ENCODE assay signal across 9 cellular contexts in genomic region chr16:74034862-74035261, GRCh38.
DNase-seq lines count a peak whose midpoint lies in the region; FAIRE-seq and TF ChIP-seq lines count a peak whose summit lies in the region.
"Had no signal": no experiment of that assay in that cellular context is flagged by ENCODE, and none has a peak within 500 bp of the region (broad histone marks: within the 10 kb centered on the region; RNA-seq: fewer than 3 reads in every experiment).

No MANE protein-coding gene starts in this region.

- H3F3A ChIP-seq in SU-DHL-6 (ENCODE audit: insufficient read depth), result no peaks in the 10 kb centered on the region

- H3K36me3 ChIP-seq in BE2C, result no peaks in the 10 kb centered on the region
- H3K36me3 ChIP-seq in HEK293 (ENCODE audit: control insufficient read depth in 2 of 2, insufficient read depth in 1 of 2, low read length in 2 of 2), result no peaks in the 10 kb centered on the region
- H3K36me3 ChIP-seq in SU-DHL-6 (ENCODE audit: low read length), result no peaks in the 10 kb centered on the region
- no peaks in the 10 kb centered on the region for H3K36me3 ChIP-seq in keratinocyte (ENCODE audit: control insufficient read depth in 2 of 2, extremely low read depth in 1 of 2, insufficient read depth in 2 of 2, low read length in 2 of 2)

- H2AFZ ChIP-seq in SU-DHL-6 (ENCODE audit: low read depth, low read length, severe bottlenecking), result no peak overlapping the region
- H2AFZ ChIP-seq in keratinocyte (ENCODE audit: control insufficient read depth, low read length), result no peak overlapping the region

- no peaks in the 10 kb centered on the region for H3K9me3 Mint-ChIP-seq in activated naive CD8-positive, alpha-beta T cell treated with anti-CD3 and anti-CD28 coated beads for 36 hours
- H3K9me3 Mint-ChIP-seq in activated CD4-positive, alpha-beta memory T cell treated with anti-CD3 and anti-CD28 coated beads for 36 hours, result no peaks in the 10 kb centered on the region
- H3K9me3 Mint-ChIP-seq: mesothelial cell of epicardium had no signal

- no peaks in the 10 kb centered on the region for H3K79me2 ChIP-seq in SU-DHL-6 (ENCODE audit: insufficient read depth, low read length)
- H3K79me2 ChIP-seq in keratinocyte (ENCODE audit: control insufficient read depth, insufficient read depth, low read length), result no peaks in the 10 kb centered on the region

- peaks cover 23% of the 10 kb centered on the region for H3K27me3 Mint-ChIP-seq in activated naive CD8-positive, alpha-beta T cell treated with anti-CD3 and anti-CD28 coated beads for 36 hours
- peaks cover 2% of the 10 kb centered on the region for H3K27me3 Mint-ChIP-seq in activated CD4-positive, alpha-beta memory T cell treated with anti-CD3 and anti-CD28 coated beads for 36 hours

- H3K36me3 Mint-ChIP-seq in activated naive CD8-positive, alpha-beta T cell treated with anti-CD3 and anti-CD28 coated beads for 36 hours, result no peaks in the 10 kb centered on the region
- no peaks in the 10 kb centered on the region for H3K36me3 Mint-ChIP-seq in activated CD4-positive, alpha-beta memory T cell treated with anti-CD3 and anti-CD28 coated beads for 36 hours
- H3K36me3 Mint-ChIP-seq: mesothelial cell of epicardium had no signal

- no peak overlapping the region for H3K4me3 ChIP-seq in BE2C (ENCODE audit: low read depth, low read length)
- H3K4me3 ChIP-seq in HEK293 (ENCODE audit: low read depth, low read length), result no peak overlapping the region
- H3K4me3 ChIP-seq in SU-DHL-6 (ENCODE audit: insufficient read depth, low read length, poor library complexity, severe bottlenecking), result no peak overlapping the region
- no peak overlapping the region for H3K4me3 ChIP-seq in keratinocyte (ENCODE audit: control insufficient read depth in 2 of 3, extremely low read depth in 1 of 3, insufficient read depth in 2 of 3, low read depth in 1 of 3, low read length in 3 of 3)

- no peaks in the 10 kb centered on the region for H3K9me2 ChIP-seq in SU-DHL-6 (replicated peaks; ENCODE audit: insufficient read depth, low read length)

- H3K4me1 ChIP-seq in BE2C (no peaks in the 10 kb centered on the region), HEK293 (ENCODE audit: control insufficient read depth, insufficient read depth, low read length) (no peaks in the 10 kb centered on the region; the same call in 1 of the 2 replicates), keratinocyte (ENCODE audit: control insufficient read depth, extremely low read depth, insufficient read depth, low read length) (no peaks in the 10 kb centered on the region)

- H3K9me1 ChIP-seq in keratinocyte (ENCODE audit: control insufficient read depth, extremely low read depth, insufficient read depth, low read length), result no peaks in the 10 kb centered on the region

- dilution Hi-C loops in keratinocyte (cut with MboI; ENCODE audit: extremely low pct_ligation_motif_present, low sequenced_read_pairs), result no loop called here

- CTCF ChIA-PET in HEK293 (lab: Yijun Ruan, JAX), result interaction anchor here (0.6 to 2.6 kb wide), 28 partner anchors 8 to 1793 kb away, joined by 3 to 14 read pairs (median 4); no protein-coding TSS in a partner anchor
- CTCF ChIA-PET in activated CD4-positive, alpha-beta memory T cell treated with anti-CD3 and anti-CD28 coated beads for 36 hours (lab: Charles Lee), result interaction anchor here (0.7 kb wide), 1 partner anchor 1910 kb away, joined by 3 read pairs; no protein-coding TSS in a partner anchor

- H3K9ac ChIP-seq in SU-DHL-6 (ENCODE audit: low read length) (no peak overlapping the region), keratinocyte (ENCODE audit: control insufficient read depth, extremely low read depth, insufficient read depth, low read length) (no peak overlapping the region)

- peaks cover 15% of the 10 kb centered on the region for H3K27me3 ChIP-seq in BE2C
- no peaks in the 10 kb centered on the region for H3K27me3 ChIP-seq in SU-DHL-6 (ENCODE audit: low read length)
- H3K27me3 ChIP-seq in keratinocyte (ENCODE audit: control insufficient read depth, extremely low read depth, insufficient read depth, low read length), result peaks cover 3% of the 10 kb centered on the region

- H3K4me1 Mint-ChIP-seq in activated naive CD8-positive, alpha-beta T cell treated with anti-CD3 and anti-CD28 coated beads for 36 hours, result no peaks in the 10 kb centered on the region
- no peaks in the 10 kb centered on the region for H3K4me1 Mint-ChIP-seq in activated CD4-positive, alpha-beta memory T cell treated with anti-CD3 and anti-CD28 coated beads for 36 hours (ENCODE audit: low read depth)

- DNase-seq in BE2C (peak; percentile 15), keratinocyte (ENCODE audit: low read depth, low spot score) (no peak), cortex of kidney (lab: John Stamatoyannopoulos, UW) (no peak), middle frontal gyrus (ENCODE audit: extremely low spot score, low spot score) (no peak)
- no peak for DNase-seq in activated naive CD8-positive, alpha-beta T cell treated with anti-CD3 and anti-CD28 coated beads for 36 hours
- DNase-seq in activated CD4-positive, alpha-beta memory T cell treated with anti-CD3 and anti-CD28 coated beads for 36 hours, result no peak

- no peak overlapping the region for H3K27ac ChIP-seq in HEK293 (ENCODE audit: extremely low read depth, low read depth, low read length)
- H3K27ac ChIP-seq in SU-DHL-6 (ENCODE audit: low read depth, low read length), result no peak overlapping the region
- no peak overlapping the region for H3K27ac ChIP-seq in keratinocyte (ENCODE audit: control insufficient read depth, insufficient read depth, low read length)

- H4K20me1 ChIP-seq in SU-DHL-6 (ENCODE audit: low read depth, low read length), result no peaks in the 10 kb centered on the region
- no peaks in the 10 kb centered on the region for H4K20me1 ChIP-seq in keratinocyte (ENCODE audit: control insufficient read depth, extremely low read depth, insufficient read depth, low read length)

- TF ChIP-seq CTCF in BE2C (IDR thresholded peaks at IDR 0.05; ENCODE audit: low read depth, low read length) (peak; percentile 61), HEK293 (tag by site-specific recombination; IDR thresholded peaks at IDR 0.05) (no peak), SU-DHL-6 (IDR thresholded peaks at IDR 0.05; ENCODE audit: insufficient read depth, low read length, poor library complexity, severe bottlenecking) (peak; percentile 26), keratinocyte (optimal IDR thresholded peaks at IDR 0.05 in 1 of 3, IDR thresholded peaks at IDR 0.05 in 1 of 3, conservative IDR thresholded peaks at IDR 0.05 in 1 of 3; ENCODE audit: extremely low read depth in 1 of 3, insufficient read depth in 2 of 3, low read length in 3 of 3) (peak in 2 of 3 experiments; percentile 7 to 13)

- H3K9me3 ChIP-seq in BE2C, result no peaks in the 10 kb centered on the region
- no peaks in the 10 kb centered on the region for H3K9me3 ChIP-seq in HEK293 (ENCODE audit: control insufficient read depth, insufficient read depth, low read depth, low read length)
- no peaks in the 10 kb centered on the region for H3K9me3 ChIP-seq in SU-DHL-6 (ENCODE audit: insufficient read depth, low read length)
- no peaks in the 10 kb centered on the region for H3K9me3 ChIP-seq in keratinocyte (ENCODE audit: control insufficient read depth, low read depth, low read length)

- intact Hi-C loops in activated CD4-positive, alpha-beta memory T cell treated with anti-CD3 and anti-CD28 coated beads for 36 hours (cut with micrococcal nuclease), result no loop called here

- no peak overlapping the region for H3K27ac Mint-ChIP-seq in activated naive CD8-positive, alpha-beta T cell treated with anti-CD3 and anti-CD28 coated beads for 36 hours
- H3K27ac Mint-ChIP-seq in activated CD4-positive, alpha-beta memory T cell treated with anti-CD3 and anti-CD28 coated beads for 36 hours, result no peak overlapping the region
- H3K27ac Mint-ChIP-seq: mesothelial cell of epicardium had no signal

- no peak for FAIRE-seq in keratinocyte (lab: Jason Lieb, UNC)

- H3K4me2 ChIP-seq in SU-DHL-6 (ENCODE audit: low read depth, low read length, poor library complexity, severe bottlenecking) (no peak overlapping the region), keratinocyte (ENCODE audit: control insufficient read depth, extremely low read depth, insufficient read depth, low read depth, low read length) (no peak overlapping the region)

- H3K4me3 Mint-ChIP-seq in activated naive CD8-positive, alpha-beta T cell treated with anti-CD3 and anti-CD28 coated beads for 36 hours, result no peak overlapping the region
- no peak overlapping the region for H3K4me3 Mint-ChIP-seq in activated CD4-positive, alpha-beta memory T cell treated with anti-CD3 and anti-CD28 coated beads for 36 hours
- H3K4me3 Mint-ChIP-seq: mesothelial cell of epicardium had no signal

- POLR2A ChIA-PET in HEK293 (lab: Yijun Ruan, JAX), result no interaction called here
- POLR2A ChIA-PET in activated CD4-positive, alpha-beta memory T cell treated with anti-CD3 and anti-CD28 coated beads for 36 hours (lab: Charles Lee), result no interaction called here

TF ChIP-seq in HEK293, 187 proteins besides CTCF, POLR2A, EP300 and RAD21:
- TF ChIP-seq ZNF654 (tag by site-specific recombination; IDR thresholded peaks at IDR 0.05; ENCODE audit: low read depth) (peak; percentile 55), ZNF548 (tag by site-specific recombination; IDR thresholded peaks at IDR 0.05) (no peak), ZNF184 (tag by site-specific recombination; IDR thresholded peaks at IDR 0.05) (no peak), KLF7 (tag by site-specific recombination; IDR thresholded peaks at IDR 0.05; ENCODE audit: borderline replicate concordance) (no peak)
- TF ChIP-seq, protein P1, sequence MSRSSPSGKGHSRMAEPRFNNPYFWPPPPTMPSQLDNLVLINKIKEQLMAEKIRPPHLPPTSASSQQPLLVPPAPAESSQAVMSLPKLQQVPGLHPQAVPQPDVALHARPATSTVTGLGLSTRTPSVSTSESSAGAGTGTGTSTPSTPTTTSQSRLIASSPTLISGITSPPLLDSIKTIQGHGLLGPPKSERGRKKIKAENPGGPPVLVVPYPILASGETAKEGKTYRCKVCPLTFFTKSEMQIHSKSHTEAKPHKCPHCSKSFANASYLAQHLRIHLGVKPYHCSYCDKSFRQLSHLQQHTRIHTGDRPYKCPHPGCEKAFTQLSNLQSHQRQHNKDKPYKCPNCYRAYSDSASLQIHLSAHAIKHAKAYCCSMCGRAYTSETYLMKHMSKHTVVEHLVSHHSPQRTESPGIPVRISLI (tag by site-specific recombination; IDR thresholded peaks at IDR 0.05), result no peak
